In the genomic region with DNA sequence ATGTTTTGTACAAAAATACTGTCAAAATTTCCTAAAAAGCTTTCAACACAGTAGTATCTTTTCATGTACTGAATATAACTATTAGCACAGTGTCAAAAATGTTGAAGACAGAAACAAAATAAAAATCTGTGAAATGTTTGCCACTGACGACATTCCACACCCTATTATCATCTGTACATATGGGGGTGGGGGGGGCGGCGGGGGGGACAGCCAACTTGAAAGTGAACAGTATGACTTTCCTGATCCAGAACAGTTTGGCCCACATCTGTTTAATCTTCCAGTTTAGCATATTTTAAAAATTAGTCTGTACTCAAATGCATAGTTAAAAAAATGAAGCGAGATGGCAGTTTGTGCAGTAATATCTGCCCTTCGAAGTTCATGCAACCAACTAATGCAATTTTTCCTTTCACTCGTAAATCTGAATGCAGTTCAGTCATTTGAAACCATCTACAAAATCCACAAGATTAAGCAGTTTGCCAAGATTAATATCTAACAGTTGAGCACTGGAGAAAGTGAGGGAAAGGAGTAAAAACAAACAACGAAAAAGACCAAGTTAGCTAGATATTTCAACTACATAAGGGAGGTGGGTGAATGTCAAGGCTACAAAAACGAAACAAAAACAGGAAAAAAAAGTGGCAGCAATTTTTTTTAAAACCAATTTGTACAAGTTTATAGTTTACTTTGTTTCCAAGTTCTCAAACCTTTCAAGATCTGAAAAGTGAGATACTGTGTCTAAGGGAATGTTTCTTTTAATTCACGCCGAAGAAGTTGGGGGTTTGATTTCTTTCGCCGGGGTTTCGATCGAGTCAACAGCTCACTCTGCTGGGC, we compare ENCODE assay signal across 9 cellular contexts. TPM values are rescaled to one million over a fixed set of nuclear protein-coding genes. Genes with fewer than 3 reads are reported as not detected.
DNase-seq lines count a peak whose midpoint lies in the region; ATAC-seq, FAIRE-seq and TF ChIP-seq lines count a peak whose summit lies in the region.
"Had no signal": no experiment of that assay in that cellular context is flagged by ENCODE, and none has a peak within 500 bp of the region (broad histone marks: within the 10 kb centered on the region; RNA-seq: fewer than 3 reads in every experiment).

No MANE protein-coding gene starts in this region.

- H3K9ac ChIP-seq in kidney (ENCODE audit: low read length in 2 of 2) = peak overlapping the region; percentile 94 to 98

- no peaks in the 10 kb centered on the region for H3K27me3 ChIP-seq in heart left ventricle
- no peaks in the 10 kb centered on the region for H3K27me3 ChIP-seq in adrenal gland
- H3K27me3 ChIP-seq in suprapubic skin = no peaks in the 10 kb centered on the region

- H3K4me3 ChIP-seq in heart left ventricle (peak overlapping the region; percentile 78 to 98 (median 92)), adrenal gland (peak overlapping the region; percentile 93 to 97 (median 96)), kidney (ENCODE audit: low read length in 2 of 2) (peak overlapping the region; percentile 95 to 97), suprapubic skin (peak overlapping the region; percentile 92)

- H3K4me1 ChIP-seq in heart left ventricle = peaks cover 2 to 53% (median 37%) of the 10 kb centered on the region in 12 donors
- peaks cover 17 to 39% of the 10 kb centered on the region in 2 donors for H3K4me1 ChIP-seq in adrenal gland (replicated peaks in 1 of 2)
- peaks cover 0 to 7% of the 10 kb centered on the region in 2 donors for H3K4me1 ChIP-seq in kidney (ENCODE audit: control insufficient read depth in 1 of 2, insufficient read depth in 1 of 2, low read depth in 1 of 2, low read length in 2 of 2)
- peaks cover 54% of the 10 kb centered on the region for H3K4me1 ChIP-seq in suprapubic skin

- ATAC-seq in heart left ventricle (no peak), left ventricle myocardium superior (no peak), HG03108 (IDR thresholded peaks at IDR 0.05; ENCODE audit: unreplicated experiment) (no peak)

- peak overlapping the region; percentile 95 to 100 (median 98) for H3K27ac ChIP-seq in heart left ventricle
- peak overlapping the region in 4 of 5 donors; percentile 78 to 98 (median 98) for H3K27ac ChIP-seq in adrenal gland
- peak overlapping the region; percentile 98 to 99 for H3K27ac ChIP-seq in kidney (ENCODE audit: low read depth in 2 of 2, low read length in 2 of 2)
- H3K27ac ChIP-seq in suprapubic skin = peak overlapping the region; percentile 94

- no peak for FAIRE-seq in kidney (lab: Jason Lieb, UNC)
- FAIRE-seq: islet of Langerhans had no signal

- WGBS in heart left ventricle, 4 donors = 1% methylated on average over 14 of the region's 14 CpGs
- 0 to 1% (median 0%) methylated on average over 14 of the region's 14 CpGs for WGBS in adrenal gland, 4 donors
- WGBS in suprapubic skin = under 1% methylated on average over 14 of the region's 14 CpGs

- TF ChIP-seq CTCF in heart left ventricle (IDR thresholded peaks at IDR 0.05) (no peak), adrenal gland (IDR thresholded peaks at IDR 0.05) (no peak), kidney (IDR thresholded peaks at IDR 0.05; ENCODE audit: borderline replicate concordance, extremely low read depth, insufficient read depth) (no peak), suprapubic skin (IDR thresholded peaks at IDR 0.05) (no peak)

- no peaks in the 10 kb centered on the region for H3K9me3 ChIP-seq in heart left ventricle
- H3K9me3 ChIP-seq in adrenal gland (replicated peaks in 1 of 3) = no peaks in the 10 kb centered on the region
- no peaks in the 10 kb centered on the region for H3K9me3 ChIP-seq in kidney (ENCODE audit: control insufficient read depth in 1 of 2, low read length in 2 of 2)
- H3K9me3 ChIP-seq in suprapubic skin = no peaks in the 10 kb centered on the region

- TF ChIP-seq POLR2A in heart left ventricle (IDR thresholded peaks at IDR 0.05) = no peak
- no peak for TF ChIP-seq POLR2A in adrenal gland (IDR thresholded peaks at IDR 0.05)
- TF ChIP-seq POLR2A in suprapubic skin (IDR thresholded peaks at IDR 0.05) = no peak

- intact Hi-C loops in heart left ventricle (cut with DNase I) (loop anchor here (2.0 to 10.0 kb wide), 25 partner anchors 142 to 1552 kb away; no protein-coding TSS in a partner anchor), left ventricle myocardium superior (cut with micrococcal nuclease) (loop anchor here (5.0 to 10.0 kb wide), 3 partner anchors 512 to 1075 kb away; no protein-coding TSS in a partner anchor), adrenal gland (cut with DNase I) (loop anchor here (5.0 to 10.0 kb wide), 5 partner anchors 372 to 942 kb away; no protein-coding TSS in a partner anchor), kidney (cut with DNase I) (loop anchor here (10.0 kb wide), 1 partner anchor 682 kb away; no protein-coding TSS in a partner anchor)

- TF ChIP-seq EP300 in suprapubic skin (IDR thresholded peaks at IDR 0.05) = no peak

- no peak for DNase-seq in heart left ventricle
- no peak for DNase-seq in left ventricle myocardium superior
- DNase-seq in adrenal gland = no peak
- DNase-seq in kidney = no peak
- DNase-seq in suprapubic skin (ENCODE audit: low spot score in 2 of 2) = no peak
- no peak for DNase-seq in foreskin melanocyte
- no peak for DNase-seq in activated CD4-positive, alpha-beta T cell treated with anti-CD3 and anti-CD28 coated beads, Interleukin-2, amount 50 U/mL, for 1 hour

- H3K36me3 ChIP-seq in heart left ventricle (peaks cover 0 to 24% (median 6%) of the 10 kb centered on the region in 9 donors), adrenal gland (replicated peaks in 1 of 2) (peaks cover 0 to 5% of the 10 kb centered on the region in 2 donors), kidney (ENCODE audit: control insufficient read depth in 1 of 2, insufficient read depth in 2 of 2, low read length in 2 of 2) (peaks cover 5 to 14% of the 10 kb centered on the region in 2 donors), suprapubic skin (peaks cover 4% of the 10 kb centered on the region)

RNA-seq across cellular contexts. Expression of gene CITED2, which starts 1.9 kb away (rescaled TPM):
- total RNA-seq in heart left ventricle (100 to 1,000 TPM; 102 to 233 (median 149) TPM), left ventricle myocardium superior (172 TPM), adrenal gland (100 to 1,000 TPM in 6 of 8 donors, 10 to 100 TPM in 2; 44.0 to 433 (median 319) TPM), kidney (215 TPM), suprapubic skin (100 to 1,000 TPM; 167 to 239 (median 206) TPM)
- polyA plus RNA-seq in heart left ventricle (100 to 1,000 TPM in 1 of 2 donors, 10 to 100 TPM in 1; 13.0 to 154 TPM), adrenal gland (100 to 1,000 TPM in 1 of 3 donors, 10 to 100 TPM in 2; 21.3 to 254 (median 46.7) TPM), kidney (ENCODE audit: insufficient read depth, low read depth, low replicate concordance) (72.1 TPM)
